Comparison of ENCODE assay signal across 1 cellular context in genomic region chr10:88064608-88065383, GRCh38.
TF ChIP-seq lines count a peak whose summit lies in the region.

No MANE protein-coding gene starts in this region.

TF ChIP-seq in GM12878, 131 proteins besides CTCF, POLR2A, EP300 and RAD21 (continued from another document and continues in another):
- TF ChIP-seq, protein P1, sequence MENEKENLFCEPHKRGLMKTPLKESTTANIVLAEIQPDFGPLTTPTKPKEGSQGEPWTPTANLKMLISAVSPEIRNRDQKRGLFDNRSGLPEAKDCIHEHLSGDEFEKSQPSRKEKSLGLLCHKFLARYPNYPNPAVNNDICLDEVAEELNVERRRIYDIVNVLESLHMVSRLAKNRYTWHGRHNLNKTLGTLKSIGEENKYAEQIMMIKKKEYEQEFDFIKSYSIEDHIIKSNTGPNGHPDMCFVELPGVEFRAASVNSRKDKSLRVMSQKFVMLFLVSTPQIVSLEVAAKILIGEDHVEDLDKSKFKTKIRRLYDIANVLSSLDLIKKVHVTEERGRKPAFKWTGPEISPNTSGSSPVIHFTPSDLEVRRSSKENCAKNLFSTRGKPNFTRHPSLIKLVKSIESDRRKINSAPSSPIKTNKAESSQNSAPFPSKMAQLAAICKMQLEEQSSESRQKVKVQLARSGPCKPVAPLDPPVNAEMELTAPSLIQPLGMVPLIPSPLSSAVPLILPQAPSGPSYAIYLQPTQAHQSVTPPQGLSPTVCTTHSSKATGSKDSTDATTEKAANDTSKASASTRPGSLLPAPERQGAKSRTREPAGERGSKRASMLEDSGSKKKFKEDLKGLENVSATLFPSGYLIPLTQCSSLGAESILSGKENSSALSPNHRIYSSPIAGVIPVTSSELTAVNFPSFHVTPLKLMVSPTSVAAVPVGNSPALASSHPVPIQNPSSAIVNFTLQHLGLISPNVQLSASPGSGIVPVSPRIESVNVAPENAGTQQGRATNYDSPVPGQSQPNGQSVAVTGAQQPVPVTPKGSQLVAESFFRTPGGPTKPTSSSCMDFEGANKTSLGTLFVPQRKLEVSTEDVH (IDR thresholded peaks at IDR 0.05; ENCODE audit: low read depth, partially characterized antibody), result no peak
- TF ChIP-seq ZNF217 (IDR thresholded peaks at IDR 0.05) (no peak), FOS (IDR thresholded peaks at IDR 0.05; ENCODE audit: borderline replicate concordance, extremely low read depth, insufficient read length) (no peak), CHD1 (IDR thresholded peaks at IDR 0.05; ENCODE audit: low read depth, low read length) (no peak), SREBF1 (IDR thresholded peaks at IDR 0.05; ENCODE audit: low read length) (no peak), TCF12 (IDR thresholded peaks at IDR 0.05; ENCODE audit: low read depth, low read length) (peak; percentile 90), USF2 (IDR thresholded peaks at IDR 0.05; ENCODE audit: borderline replicate concordance, low read depth, low read length) (no peak), SPI1 (IDR thresholded peaks at IDR 0.05; ENCODE audit: borderline replicate concordance, insufficient read depth, low read depth, low read length) (peak; percentile 82; the same call in 1 of the 2 replicates), NR2C2 (IDR thresholded peaks at IDR 0.05; ENCODE audit: borderline replicate concordance, control insufficient read depth, insufficient read length, low read depth) (no peak), MXI1 (IDR thresholded peaks at IDR 0.05; ENCODE audit: low read depth, low read length) (no peak), RAD51 (IDR thresholded peaks at IDR 0.05) (no peak), HSF1 (IDR thresholded peaks at IDR 0.05; ENCODE audit: low read depth, low read length) (no peak), BACH1 (IDR thresholded peaks at IDR 0.05; ENCODE audit: borderline replicate concordance) (no peak; the same call in 1 of the 2 replicates), CBFB (IDR thresholded peaks at IDR 0.05; ENCODE audit: low read depth) (peak; percentile 92), PML (IDR thresholded peaks at IDR 0.05; ENCODE audit: low read length) (0 out of 2 replicates have a peak, but pooled peaks have one; percentile 6), STAT3 (IDR thresholded peaks at IDR 0.05; ENCODE audit: low read depth, low read length) (no peak; the same call in 1 of the 2 replicates), IKZF2 (IDR thresholded peaks at IDR 0.05) (peak; percentile 93 to 94), RCOR1 (conservative IDR thresholded peaks at IDR 0.05; ENCODE audit: low read depth, low read length) (no peak), TARDBP (IDR thresholded peaks at IDR 0.05; ENCODE audit: borderline replicate concordance) (no peak), MLLT1 (IDR thresholded peaks at IDR 0.05) (peak; percentile 64; the same call in 1 of the 2 replicates), ASH2L (IDR thresholded peaks at IDR 0.05; ENCODE audit: borderline replicate concordance, low read depth) (no peak), CREM (IDR thresholded peaks at IDR 0.05; ENCODE audit: low read depth) (peak; percentile 93), SUZ12 (IDR thresholded peaks at IDR 0.05; ENCODE audit: unreplicated experiment) (no peak), MEF2B (IDR thresholded peaks at IDR 0.05; ENCODE audit: partially characterized antibody, poor library complexity, severe bottlenecking) (peak; percentile 72), NBN (IDR thresholded peaks at IDR 0.05) (peak; percentile 84), HCFC1 (IDR thresholded peaks at IDR 0.05; ENCODE audit: low read length) (no peak), E4F1 (IDR thresholded peaks at IDR 0.05; ENCODE audit: borderline replicate concordance, partially characterized antibody) (no peak), NR2C1 (IDR thresholded peaks at IDR 0.05) (no peak), REST (IDR thresholded peaks at IDR 0.05; ENCODE audit: low read depth, low read length) (no peak)
- TF ChIP-seq, protein P2, sequence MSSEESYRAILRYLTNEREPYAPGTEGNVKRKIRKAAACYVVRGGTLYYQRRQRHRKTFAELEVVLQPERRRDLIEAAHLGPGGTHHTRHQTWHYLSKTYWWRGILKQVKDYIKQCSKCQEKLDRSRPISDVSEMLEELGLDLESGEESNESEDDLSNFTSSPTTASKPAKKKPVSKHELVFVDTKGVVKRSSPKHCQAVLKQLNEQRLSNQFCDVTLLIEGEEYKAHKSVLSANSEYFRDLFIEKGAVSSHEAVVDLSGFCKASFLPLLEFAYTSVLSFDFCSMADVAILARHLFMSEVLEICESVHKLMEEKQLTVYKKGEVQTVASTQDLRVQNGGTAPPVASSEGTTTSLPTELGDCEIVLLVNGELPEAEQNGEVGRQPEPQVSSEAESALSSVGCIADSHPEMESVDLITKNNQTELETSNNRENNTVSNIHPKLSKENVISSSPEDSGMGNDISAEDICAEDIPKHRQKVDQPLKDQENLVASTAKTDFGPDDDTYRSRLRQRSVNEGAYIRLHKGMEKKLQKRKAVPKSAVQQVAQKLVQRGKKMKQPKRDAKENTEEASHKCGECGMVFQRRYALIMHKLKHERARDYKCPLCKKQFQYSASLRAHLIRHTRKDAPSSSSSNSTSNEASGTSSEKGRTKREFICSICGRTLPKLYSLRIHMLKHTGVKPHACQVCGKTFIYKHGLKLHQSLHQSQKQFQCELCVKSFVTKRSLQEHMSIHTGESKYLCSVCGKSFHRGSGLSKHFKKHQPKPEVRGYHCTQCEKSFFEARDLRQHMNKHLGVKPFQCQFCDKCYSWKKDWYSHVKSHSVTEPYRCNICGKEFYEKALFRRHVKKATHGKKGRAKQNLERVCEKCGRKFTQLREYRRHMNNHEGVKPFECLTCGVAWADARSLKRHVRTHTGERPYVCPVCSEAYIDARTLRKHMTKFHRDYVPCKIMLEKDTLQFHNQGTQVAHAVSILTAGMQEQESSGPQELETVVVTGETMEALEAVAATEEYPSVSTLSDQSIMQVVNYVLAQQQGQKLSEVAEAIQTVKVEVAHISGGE (CRISPR knock-in tag; IDR thresholded peaks at IDR 0.05), result no peak
- TF ChIP-seq, protein P3, sequence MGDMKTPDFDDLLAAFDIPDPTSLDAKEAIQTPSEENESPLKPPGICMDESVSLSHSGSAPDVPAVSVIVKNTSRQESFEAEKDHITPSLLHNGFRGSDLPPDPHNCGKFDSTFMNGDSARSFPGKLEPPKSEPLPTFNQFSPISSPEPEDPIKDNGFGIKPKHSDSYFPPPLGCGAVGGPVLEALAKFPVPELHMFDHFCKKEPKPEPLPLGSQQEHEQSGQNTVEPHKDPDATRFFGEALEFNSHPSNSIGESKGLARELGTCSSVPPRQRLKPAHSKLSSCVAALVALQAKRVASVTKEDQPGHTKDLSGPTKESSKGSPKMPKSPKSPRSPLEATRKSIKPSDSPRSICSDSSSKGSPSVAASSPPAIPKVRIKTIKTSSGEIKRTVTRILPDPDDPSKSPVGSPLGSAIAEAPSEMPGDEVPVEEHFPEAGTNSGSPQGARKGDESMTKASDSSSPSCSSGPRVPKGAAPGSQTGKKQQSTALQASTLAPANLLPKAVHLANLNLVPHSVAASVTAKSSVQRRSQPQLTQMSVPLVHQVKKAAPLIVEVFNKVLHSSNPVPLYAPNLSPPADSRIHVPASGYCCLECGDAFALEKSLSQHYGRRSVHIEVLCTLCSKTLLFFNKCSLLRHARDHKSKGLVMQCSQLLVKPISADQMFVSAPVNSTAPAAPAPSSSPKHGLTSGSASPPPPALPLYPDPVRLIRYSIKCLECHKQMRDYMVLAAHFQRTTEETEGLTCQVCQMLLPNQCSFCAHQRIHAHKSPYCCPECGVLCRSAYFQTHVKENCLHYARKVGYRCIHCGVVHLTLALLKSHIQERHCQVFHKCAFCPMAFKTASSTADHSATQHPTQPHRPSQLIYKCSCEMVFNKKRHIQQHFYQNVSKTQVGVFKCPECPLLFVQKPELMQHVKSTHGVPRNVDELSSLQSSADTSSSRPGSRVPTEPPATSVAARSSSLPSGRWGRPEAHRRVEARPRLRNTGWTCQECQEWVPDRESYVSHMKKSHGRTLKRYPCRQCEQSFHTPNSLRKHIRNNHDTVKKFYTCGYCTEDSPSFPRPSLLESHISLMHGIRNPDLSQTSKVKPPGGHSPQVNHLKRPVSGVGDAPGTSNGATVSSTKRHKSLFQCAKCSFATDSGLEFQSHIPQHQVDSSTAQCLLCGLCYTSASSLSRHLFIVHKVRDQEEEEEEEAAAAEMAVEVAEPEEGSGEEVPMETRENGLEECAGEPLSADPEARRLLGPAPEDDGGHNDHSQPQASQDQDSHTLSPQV (IDR thresholded peaks at IDR 0.05), result 0 out of 2 replicates have a peak, but pooled peaks have one; percentile 51
- TF ChIP-seq, protein P4, sequence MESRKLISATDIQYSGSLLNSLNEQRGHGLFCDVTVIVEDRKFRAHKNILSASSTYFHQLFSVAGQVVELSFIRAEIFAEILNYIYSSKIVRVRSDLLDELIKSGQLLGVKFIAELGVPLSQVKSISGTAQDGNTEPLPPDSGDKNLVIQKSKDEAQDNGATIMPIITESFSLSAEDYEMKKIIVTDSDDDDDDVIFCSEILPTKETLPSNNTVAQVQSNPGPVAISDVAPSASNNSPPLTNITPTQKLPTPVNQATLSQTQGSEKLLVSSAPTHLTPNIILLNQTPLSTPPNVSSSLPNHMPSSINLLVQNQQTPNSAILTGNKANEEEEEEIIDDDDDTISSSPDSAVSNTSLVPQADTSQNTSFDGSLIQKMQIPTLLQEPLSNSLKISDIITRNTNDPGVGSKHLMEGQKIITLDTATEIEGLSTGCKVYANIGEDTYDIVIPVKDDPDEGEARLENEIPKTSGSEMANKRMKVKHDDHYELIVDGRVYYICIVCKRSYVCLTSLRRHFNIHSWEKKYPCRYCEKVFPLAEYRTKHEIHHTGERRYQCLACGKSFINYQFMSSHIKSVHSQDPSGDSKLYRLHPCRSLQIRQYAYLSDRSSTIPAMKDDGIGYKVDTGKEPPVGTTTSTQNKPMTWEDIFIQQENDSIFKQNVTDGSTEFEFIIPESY (IDR thresholded peaks at IDR 0.05), result no peak
